ENCODE assay signal across 20 cellular contexts in the genomic region with DNA sequence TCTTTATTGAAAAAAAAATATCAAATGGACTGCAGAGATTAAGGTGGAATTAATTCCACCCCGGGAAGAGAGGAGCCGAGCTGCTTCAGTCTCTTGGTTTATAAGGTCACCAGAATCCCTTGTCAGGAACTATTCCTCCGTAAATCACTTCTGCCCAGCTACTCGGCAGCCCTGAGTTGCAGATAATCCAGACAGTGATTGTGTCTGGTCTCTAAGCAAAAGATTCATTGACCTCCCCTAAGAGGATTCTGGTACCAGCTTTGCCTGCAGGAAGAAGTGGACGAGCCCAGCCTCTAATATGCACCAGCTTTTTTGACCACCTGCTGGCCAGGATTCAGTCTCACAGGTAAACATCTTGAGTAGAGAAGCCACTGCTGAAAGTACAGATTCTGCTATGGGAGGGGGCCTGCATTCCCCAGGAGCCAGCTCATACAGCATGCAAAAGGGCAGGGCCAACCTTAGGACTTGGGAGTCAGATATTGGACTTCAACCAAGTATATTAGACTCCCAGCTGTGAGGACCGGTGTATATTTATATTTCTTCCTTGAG.
"Had no signal": no experiment of that assay in that cellular context is flagged by ENCODE, and none has a peak within 500 bp of the region (broad histone marks: within the 10 kb centered on the region; RNA-seq: fewer than 3 reads in every experiment).

No MANE protein-coding gene starts in this region.

- H3K36me3 Mint-ChIP-seq: mesothelial cell of epicardium; natural killer cell; stimulated activated memory B cell treated with anti-CD40 and anti-IgM and Interleukin-4, amounts not matched to agents 10 μg/mL and 1 μg/mL and 100 μg/mL, for 72 hours had no signal

- DNase-seq: effector CD4-positive, alpha-beta T cell; gastrocnemius medialis; heart right ventricle; hypothalamus; islet precursor cell; mammary epithelial cell; natural killer cell; nucleus accumbens; ovary; right cardiac atrium; stimulated activated CD4-positive, alpha-beta T cell treated with anti-CD3 and anti-CD28 coated beads, Interleukin-4, amount 100 ng/mL, for 24 hours; tibial artery; upper lobe of right lung had no signal

- H3K9me3 ChIP-seq: gastrocnemius medialis, heart right ventricle, ovary, tibial artery, upper lobe of right lung had no signal

- H3K27ac Mint-ChIP-seq: mesothelial cell of epicardium; natural killer cell; stimulated activated memory B cell treated with anti-CD40 and anti-IgM and Interleukin-4, amounts not matched to agents 10 μg/mL and 1 μg/mL and 100 μg/mL, for 72 hours; stimulated activated naive CD8-positive, alpha-beta T cell treated with anti-CD3 and anti-CD28 coated beads, Interleukin-15, Interleukin-2, amounts not matched to agents 100 ng/mL and 50 ng/mL, for 24 hours had no signal

- ATAC-seq: gastrocnemius medialis, left lobe of liver, natural killer cell, upper lobe of right lung had no signal

- H3K4me1 ChIP-seq: gastrocnemius medialis, heart right ventricle, tibial artery, upper lobe of right lung had no signal

- H3K4me3 ChIP-seq: coronary artery, gastrocnemius medialis, heart right ventricle, ovary, smooth muscle cell, tibial artery, upper lobe of right lung had no signal

- H3K4me3 Mint-ChIP-seq: mesothelial cell of epicardium; natural killer cell; neural crest cell; stimulated activated memory B cell treated with anti-CD40 and anti-IgM and Interleukin-4, amounts not matched to agents 10 μg/mL and 1 μg/mL and 100 μg/mL, for 72 hours; stimulated activated naive CD8-positive, alpha-beta T cell treated with anti-CD3 and anti-CD28 coated beads, Interleukin-15, Interleukin-2, amounts not matched to agents 100 ng/mL and 50 ng/mL, for 24 hours had no signal

- H3K27me3 ChIP-seq: gastrocnemius medialis, heart right ventricle, ovary, upper lobe of right lung had no signal

- H3K4me2 ChIP-seq: smooth muscle cell had no signal

- H3K9me3 Mint-ChIP-seq: mesothelial cell of epicardium; natural killer cell; neural crest cell; stimulated activated memory B cell treated with anti-CD40 and anti-IgM and Interleukin-4, amounts not matched to agents 10 μg/mL and 1 μg/mL and 100 μg/mL, for 72 hours; stimulated activated naive CD8-positive, alpha-beta T cell treated with anti-CD3 and anti-CD28 coated beads, Interleukin-15, Interleukin-2, amounts not matched to agents 100 ng/mL and 50 ng/mL, for 24 hours had no signal

- H3K27ac ChIP-seq: coronary artery, gastrocnemius medialis, heart right ventricle, ovary, tibial artery, upper lobe of right lung had no signal

- H3K4me1 Mint-ChIP-seq: mesothelial cell of epicardium; natural killer cell; neural crest cell; stimulated activated memory B cell treated with anti-CD40 and anti-IgM and Interleukin-4, amounts not matched to agents 10 μg/mL and 1 μg/mL and 100 μg/mL, for 72 hours had no signal

- H3K36me3 ChIP-seq: gastrocnemius medialis, heart right ventricle, ovary, tibial artery, upper lobe of right lung had no signal
